Comparison of ENCODE assay signal across 17 cellular contexts in genomic region chr1:103424645-103425044, GRCh38.
A peak's percentile ranks its signal among the peaks of the same experiment; 100 is the strongest.
DNase-seq lines count a peak whose midpoint lies in the region; ATAC-seq and TF ChIP-seq lines count a peak whose summit lies in the region.
"Had no signal": no experiment of that assay in that cellular context is flagged by ENCODE, and none has a peak within 500 bp of the region (broad histone marks: within the 10 kb centered on the region; RNA-seq: fewer than 3 reads in every experiment).

No MANE protein-coding gene starts in this region.

- DNase-seq in NCI-H446 treated with DMSO at 0.1 percent for 48 hours (lab: John Stamatoyannopoulos, UW): peak; percentile 45
- DNase-seq in astrocyte of the spinal cord (ENCODE audit: low read depth, low spot score): peak; percentile 10
- peak; percentile 9 for DNase-seq in retina
- no peak for DNase-seq in T-cell
- DNase-seq in MCF 10A (ENCODE audit: unreplicated experiment): no peak
- DNase-seq in SK-N-SH: no peak
- DNase-seq in stimulated activated CD4-positive, alpha-beta T cell treated with anti-CD3 and anti-CD28 coated beads, Interleukin-2, amount 100 ng/mL, for 24 hours: no peak
- DNase-seq: Caco-2; CD4-positive, alpha-beta T cell; GOT3; H7; HFFc6 had no signal

- TF ChIP-seq RAD21 in SK-N-SH (IDR thresholded peaks at IDR 0.05; ENCODE audit: low read length): no peak

- H2AFZ ChIP-seq in SK-N-SH (ENCODE audit: low read depth): no peak overlapping the region

- no peaks in the 10 kb centered on the region for H3K9me2 ChIP-seq in SK-N-SH

- POLR2A ChIA-PET in T-cell (lab: Charles Lee) (no interaction called here), MCF 10A (lab: Yijun Ruan, JAX) (no interaction called here), SK-N-SH (lab: Yijun Ruan, JAX) (no interaction called here)

- no peak for ATAC-seq in T-cell (replicated peaks in 1 of 4)
- ATAC-seq: HCT116, HepG2 had no signal

- no peaks in the 10 kb centered on the region for H4K20me1 ChIP-seq in SK-N-SH (ENCODE audit: insufficient read depth)

- intact Hi-C loops in MCF 10A (cut with micrococcal nuclease): no loop called here

- in situ Hi-C loops in astrocyte of the spinal cord (cut with HindIII; ENCODE audit: low sequenced_read_pairs): no loop called here

- H3K79me2 ChIP-seq in SK-N-SH (ENCODE audit: insufficient read depth): no peaks in the 10 kb centered on the region

- H3K4me3 ChIP-seq in astrocyte of the spinal cord (ENCODE audit: low read depth, low read length): no peak overlapping the region
- H3K4me3 ChIP-seq in SK-N-SH (ENCODE audit: low read depth in 2 of 2, low read length in 1 of 2): no peak overlapping the region

- no peaks in the 10 kb centered on the region for H3K4me1 Mint-ChIP-seq in T-cell
- peaks cover 5% of the 10 kb centered on the region for H3K4me1 Mint-ChIP-seq in MCF 10A (ENCODE audit: insufficient read depth, unreplicated experiment)
- H3K4me1 Mint-ChIP-seq: B cell, IgD-negative memory B cell had no signal

- TF ChIP-seq CTCF in astrocyte of the spinal cord (IDR thresholded peaks at IDR 0.05; ENCODE audit: low read depth, low read length) (no peak), MCF 10A (IDR thresholded peaks at IDR 0.05; ENCODE audit: unreplicated experiment) (no peak), SK-N-SH (IDR thresholded peaks at IDR 0.05) (no peak)

- no TSS peak for BruUV-seq in MCF 10A (replicated peaks; lab: Mats Ljungman, UMichigan)

- H3K9me3 ChIP-seq in SK-N-SH: no peaks in the 10 kb centered on the region
- H3K9me3 ChIP-seq: Caco-2 had no signal

- no peak overlapping the region for H3K9ac ChIP-seq in SK-N-SH

- no peak overlapping the region for H3K27ac Mint-ChIP-seq in T-cell
- H3K27ac Mint-ChIP-seq in MCF 10A (ENCODE audit: low read depth, unreplicated experiment): no peak overlapping the region
- H3K27ac Mint-ChIP-seq: B cell; CD4-positive, alpha-beta T cell; HFFc6; IgD-negative memory B cell had no signal

- CTCF ChIA-PET in T-cell (lab: Charles Lee) (no interaction called here), MCF 10A (lab: Yijun Ruan, JAX) (interaction anchor here (0.6 to 0.9 kb wide), 2 partner anchors 318 to 389 kb away, joined by 3 read pairs; no protein-coding TSS in a partner anchor), SK-N-SH (lab: Yijun Ruan, JAX) (interaction anchor here (0.7 to 1.2 kb wide), 2 partner anchors 10 to 15 kb away, joined by 3 to 4 read pairs; no protein-coding TSS in a partner anchor)

- no peak overlapping the region for H3K27ac ChIP-seq in SK-N-SH (ENCODE audit: low read depth in 2 of 2, low read length in 1 of 2)
- H3K27ac ChIP-seq: C4-2B had no signal

- no peaks in the 10 kb centered on the region; a peak in 1 of 4 replicates for H3K4me1 ChIP-seq in SK-N-SH (ENCODE audit: control insufficient read depth in 1 of 2, insufficient read depth in 2 of 2, low read depth in 1 of 2, low read length in 1 of 2)
- H3K4me1 ChIP-seq: Caco-2 had no signal

- no peaks in the 10 kb centered on the region for H3K27me3 Mint-ChIP-seq in T-cell
- peaks cover 13% of the 10 kb centered on the region for H3K27me3 Mint-ChIP-seq in MCF 10A (ENCODE audit: insufficient read depth, unreplicated experiment)
- H3K27me3 Mint-ChIP-seq: B cell; CD4-positive, alpha-beta T cell; IgD-negative memory B cell had no signal

- H3F3A ChIP-seq in SK-N-SH (replicated peaks; ENCODE audit: insufficient read depth): no peaks in the 10 kb centered on the region

- H3K4me3 Mint-ChIP-seq in T-cell: no peak overlapping the region
- no peak overlapping the region for H3K4me3 Mint-ChIP-seq in MCF 10A (ENCODE audit: unreplicated experiment)
- H3K4me3 Mint-ChIP-seq: B cell; CD4-positive, alpha-beta T cell; HFFc6; IgD-negative memory B cell had no signal

- no peaks in the 10 kb centered on the region for H3K36me3 ChIP-seq in SK-N-SH (replicated peaks in 1 of 2; ENCODE audit: control insufficient read depth in 1 of 2, insufficient read depth in 2 of 2, low read length in 1 of 2)

- WGBS in SK-N-SH (ENCODE audit: low lambda C conversion rate): 90% methylated on average over 2 of the region's 2 CpGs

- peaks cover 0 to 7% (median 0%) of the 10 kb centered on the region in 3 donors for H3K9me3 Mint-ChIP-seq in T-cell
- peaks cover 7% of the 10 kb centered on the region for H3K9me3 Mint-ChIP-seq in MCF 10A (ENCODE audit: unreplicated experiment)
- H3K9me3 Mint-ChIP-seq: CD4-positive, alpha-beta T cell; HFFc6 had no signal

- TF ChIP-seq EP300 in SK-N-SH (IDR thresholded peaks at IDR 0.05; ENCODE audit: borderline replicate concordance in 1 of 2, low read depth in 1 of 2, low read length in 1 of 2): no peak

- no peaks in the 10 kb centered on the region for H3K27me3 ChIP-seq in SK-N-SH (ENCODE audit: insufficient read depth)

- H3K36me3 Mint-ChIP-seq in T-cell: no peaks in the 10 kb centered on the region
- no peaks in the 10 kb centered on the region for H3K36me3 Mint-ChIP-seq in MCF 10A (ENCODE audit: insufficient read depth, unreplicated experiment)
- H3K36me3 Mint-ChIP-seq: IgD-negative memory B cell had no signal

- no peak overlapping the region for H3K4me2 ChIP-seq in SK-N-SH

TF ChIP-seq in SK-N-SH, 30 proteins besides CTCF, POLR2A, EP300 and RAD21:
- TF ChIP-seq FOXM1 (IDR thresholded peaks at IDR 0.05; ENCODE audit: low read depth) (no peak), EZH2phosphoT487 (IDR thresholded peaks at IDR 0.05; ENCODE audit: borderline replicate concordance, low read depth) (no peak), SMC3 (IDR thresholded peaks at IDR 0.05; ENCODE audit: low read depth, low read length) (no peak), ELF1 (IDR thresholded peaks at IDR 0.05) (no peak), NRF1 (IDR thresholded peaks at IDR 0.05; ENCODE audit: low read depth, low read length) (no peak), MEF2A (IDR thresholded peaks at IDR 0.05; ENCODE audit: borderline replicate concordance, low read depth) (no peak), IRF3 (IDR thresholded peaks at IDR 0.05; ENCODE audit: low read depth, low read length) (no peak), USF2 (IDR thresholded peaks at IDR 0.05; ENCODE audit: borderline replicate concordance, low read depth, low read length) (no peak), ZBTB33 (IDR thresholded peaks at IDR 0.05; ENCODE audit: borderline replicate concordance, low read depth) (no peak), YY1 (IDR thresholded peaks at IDR 0.05; ENCODE audit: low read depth) (no peak), RXRA (IDR thresholded peaks at IDR 0.05; ENCODE audit: borderline replicate concordance, low read depth) (no peak), RCOR1 (IDR thresholded peaks at IDR 0.05; ENCODE audit: low read length) (no peak), POLR2AphosphoS5 (IDR thresholded peaks at IDR 0.05; ENCODE audit: low read depth, low read length) (no peak), SIN3A (IDR thresholded peaks at IDR 0.05; ENCODE audit: borderline replicate concordance, low read depth, low read length) (no peak), MAX (IDR thresholded peaks at IDR 0.05; ENCODE audit: low read depth) (no peak), CHD2 (IDR thresholded peaks at IDR 0.05; ENCODE audit: low read length, partially characterized antibody) (no peak), GABPA (IDR thresholded peaks at IDR 0.05; ENCODE audit: low read depth) (no peak)

Comparison
In these comparisons a context has a peak if more than half of its experiments do, and no peak if none do; other contexts are left out.
1. DNase-seq: peak in NCI-H446 treated with DMSO at 0.1 percent for 48 hours (single experiment), astrocyte of the spinal cord (single experiment) and retina (single experiment); none in T-cell (0 of 34), MCF 10A (single experiment), SK-N-SH (single experiment) and stimulated activated CD4-positive, alpha-beta T cell treated with anti-CD3 and anti-CD28 coated beads, Interleukin-2, amount 100 ng/mL, for 24 hours (0 of 2).
2. CTCF ChIA-PET loops: an anchor here in MCF 10A (0.6 to 0.9 kb wide) and SK-N-SH (0.7 to 1.2 kb wide); none called in T-cell.